ENCODE assay signal across 20 cellular contexts in the genomic region with DNA sequence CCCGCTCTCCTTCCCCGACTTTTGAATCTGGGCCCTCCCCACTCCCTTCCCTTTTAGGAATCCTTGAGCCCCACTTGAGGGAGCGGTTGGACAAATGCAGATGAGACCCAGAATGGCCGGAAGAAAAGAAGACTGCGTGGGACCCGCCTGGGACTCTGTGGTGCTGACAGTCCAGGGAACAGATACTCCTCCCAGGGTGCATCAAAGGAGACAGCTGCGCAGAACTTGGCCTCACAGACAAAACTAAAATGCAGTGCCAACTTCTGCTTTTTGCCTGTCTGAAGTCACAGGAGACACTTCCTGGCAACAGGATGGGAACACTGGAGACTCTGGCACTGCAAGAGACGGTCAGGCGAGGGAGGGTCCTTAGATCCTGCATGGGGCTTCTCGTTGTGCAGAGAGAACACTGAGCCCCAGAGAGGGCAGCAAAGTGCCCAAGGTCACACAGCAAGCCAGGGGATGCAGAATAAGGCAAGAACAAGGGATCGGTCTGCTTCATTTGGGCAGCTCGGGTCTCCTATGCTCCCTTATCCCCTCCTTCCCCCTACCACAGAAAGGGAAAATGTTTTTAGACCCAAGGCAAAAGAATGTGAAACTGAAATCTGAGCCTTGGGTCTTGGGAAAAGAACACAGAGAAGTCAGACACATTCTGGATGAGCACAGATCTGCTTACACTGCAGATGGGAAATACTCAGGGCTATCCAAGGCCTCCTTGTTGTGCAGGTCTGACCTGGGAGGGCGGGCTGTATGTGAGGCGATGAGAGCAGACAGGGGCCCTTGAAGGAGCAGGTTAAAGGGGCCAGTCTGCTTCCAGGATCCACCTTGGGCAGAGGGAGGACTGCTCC.
A peak's percentile ranks its signal among the peaks of the same experiment; 100 is the strongest.
DNase-seq lines count a peak whose midpoint lies in the region; TF ChIP-seq lines count a peak whose summit lies in the region.
"Had no signal": no experiment of that assay in that cellular context is flagged by ENCODE, and none has a peak within 500 bp of the region (broad histone marks: within the 10 kb centered on the region; RNA-seq: fewer than 3 reads in every experiment).

No MANE protein-coding gene starts in this region.

- H3K4me3 ChIP-seq in NB4 (ENCODE audit: low read depth, low read length) (no peak overlapping the region), choroid plexus epithelial cell (ENCODE audit: low read depth, low read length) (no peak overlapping the region)
- H3K4me3 ChIP-seq: spleen had no signal

- TF ChIP-seq POLR2A in NB4 (IDR thresholded peaks at IDR 0.05; ENCODE audit: extremely low read depth, insufficient read length): no peak

- TF ChIP-seq CTCF in NB4 (IDR thresholded peaks at IDR 0.05; ENCODE audit: low read depth, low read length) (no peak), choroid plexus epithelial cell (conservative IDR thresholded peaks at IDR 0.05; ENCODE audit: low read depth, low read length) (no peak)

- DNase-seq in NOMO-1 (lab: John Stamatoyannopoulos, UW; ENCODE audit: unreplicated experiment in 2 of 2) (peak; percentile 6 to 23), NOMO-1 treated with dmso at 0.1 percent for 144 hours (lab: John Stamatoyannopoulos, UW; ENCODE audit: unreplicated experiment) (no peak), NB4 (ENCODE audit: low read depth) (peak; percentile 31), choroid plexus epithelial cell (ENCODE audit: low read depth) (peak; percentile 67), pons (ENCODE audit: low spot score) (peak; percentile 1), EL (no peak), GM19238 (ENCODE audit: insufficient read length, low spot score) (no peak), hippocampal formation (lab: John Stamatoyannopoulos, UW) (no peak)
- DNase-seq: activated CD4-positive, alpha-beta T cell treated with anti-CD3 and anti-CD28 coated beads for 36 hours; activated naive CD4-positive, alpha-beta T cell treated with anti-CD3 and anti-CD28 coated beads, Interleukin-2, amount 10 ng/mL, durations not matched to agents 7 days and 5 days; activated T-cell treated with anti-CD3 and anti-CD28 coated beads, Interleukin-2, amount 50 U/mL, for 48 hours; amygdala; caudate nucleus; DMS79 treated with DMSO at 0.1 percent for 48 hours; NCI-H1436; NCI-H524; NK-92 treated with Interleukin-12 subunit alpha and Interleukin-12 subunit beta, amount 100 ng/mL, for 24 hours; spleen; stimulated activated CD4-positive, alpha-beta T cell treated with anti-CD3 and anti-CD28 coated beads, Interleukin-4, amount 100 ng/mL, for 1 hour; stimulated activated naive CD4-positive, alpha-beta T cell treated with Interleukin-2 at 50 U/mL for 16 hours had no signal

Comparison
In these comparisons a context has a peak if more than half of its experiments do, and no peak if none do; other contexts are left out.
1. DNase-seq: peak in NOMO-1 (2 of 2), NB4 (single experiment), choroid plexus epithelial cell (single experiment) and pons (single experiment); none in NOMO-1 treated with dmso at 0.1 percent for 144 hours (single experiment), EL (single experiment), GM19238 (single experiment) and hippocampal formation (0 of 2).